1 cellular context compared by ENCODE assay signal in genomic region chr16:67659675-67660563, GRCh38.
A peak's percentile ranks its signal among the peaks of the same experiment; 100 is the strongest.
TF ChIP-seq lines count a peak whose summit lies in the region.

ACD (minus strand) TSS chr16:67660260; CDS start chr16:67660220, 40 bp downstream.

TF ChIP-seq in HepG2, 621 proteins besides CTCF, POLR2A, EP300 and RAD21 (continued from another document and continues in another):
- TF ChIP-seq ZNF770 (CRISPR knock-in tag; IDR thresholded peaks at IDR 0.05) = peak; percentile 96
- peak; percentile 89; the same call in 1 of the 2 replicates for TF ChIP-seq HES4 (CRISPR knock-in tag; IDR thresholded peaks at IDR 0.05; ENCODE audit: borderline replicate concordance)
- no peak for TF ChIP-seq ZBTB33 (CRISPR knock-in tag; IDR thresholded peaks at IDR 0.05)
- no peak; the same call in none of the 2 replicates for TF ChIP-seq TEF (CRISPR knock-in tag; IDR thresholded peaks at IDR 0.05)
- TF ChIP-seq ZNF616 (CRISPR knock-in tag; IDR thresholded peaks at IDR 0.05; ENCODE audit: low read depth) = peak; percentile 86
- TF ChIP-seq ZBTB14 (CRISPR knock-in tag; IDR thresholded peaks at IDR 0.05) = peak; percentile 35; the same call in 1 of the 2 replicates
- TF ChIP-seq KAT7 (CRISPR knock-in tag; IDR thresholded peaks at IDR 0.05; ENCODE audit: borderline replicate concordance) = peak; percentile 27; the same call in 1 of the 2 replicates
- TF ChIP-seq SIX1 (CRISPR knock-in tag; IDR thresholded peaks at IDR 0.05; ENCODE audit: borderline replicate concordance) = no peak
- peak; percentile 89; the same call in 1 of the 2 replicates for TF ChIP-seq CHCHD3 (CRISPR knock-in tag; IDR thresholded peaks at IDR 0.05)
- TF ChIP-seq ZBTB37 (CRISPR knock-in tag; IDR thresholded peaks at IDR 0.05) = no peak
- TF ChIP-seq SNAI1 (CRISPR knock-in tag; IDR thresholded peaks at IDR 0.05; ENCODE audit: borderline replicate concordance) = peak; percentile 90; the same call in 1 of the 2 replicates
- peak; percentile 63 for TF ChIP-seq MEIS2 (CRISPR knock-in tag; IDR thresholded peaks at IDR 0.05)
- TF ChIP-seq ZMYM4 (CRISPR knock-in tag; IDR thresholded peaks at IDR 0.05) = no peak; the same call in 1 of the 2 replicates
- TF ChIP-seq UBTF (CRISPR knock-in tag; IDR thresholded peaks at IDR 0.05) = peak; percentile 89
- peak; percentile 48 for TF ChIP-seq TFE3 (CRISPR knock-in tag; IDR thresholded peaks at IDR 0.05)
- peak; percentile 76; the same call in 1 of the 2 replicates for TF ChIP-seq THAP7 (CRISPR knock-in tag; IDR thresholded peaks at IDR 0.05)
- TF ChIP-seq ARID5B (CRISPR knock-in tag; IDR thresholded peaks at IDR 0.05) = peak; percentile 13; the same call in 1 of the 2 replicates
- TF ChIP-seq ZNF335 (CRISPR knock-in tag; IDR thresholded peaks at IDR 0.05) = peak; percentile 46; the same call in 1 of the 2 replicates
- TF ChIP-seq JUND (CRISPR knock-in tag; IDR thresholded peaks at IDR 0.05) = no peak
- 0 out of 4 replicates have a peak, but pooled peaks of 1 of the 2 experiments have one; percentile 12 for TF ChIP-seq NR2F1 (CRISPR knock-in tag; IDR thresholded peaks at IDR 0.05)
- no peak for TF ChIP-seq RBM22 (optimal IDR thresholded peaks at IDR 0.05; ENCODE audit: low read length)
- TF ChIP-seq SOX13 (IDR thresholded peaks at IDR 0.05) = peak; percentile 11; the same call in 1 of the 2 replicates
- no peak for TF ChIP-seq SOX13 (CRISPR knock-in tag; conservative IDR thresholded peaks at IDR 0.05 in 1 of 2, IDR thresholded peaks at IDR 0.05 in 1 of 2)
- TF ChIP-seq GPBP1L1 (CRISPR knock-in tag; IDR thresholded peaks at IDR 0.05) = no peak
- no peak for TF ChIP-seq TCF12 (IDR thresholded peaks at IDR 0.05)
- TF ChIP-seq TCF12 (CRISPR knock-in tag; IDR thresholded peaks at IDR 0.05) = peak; percentile 55; the same call in 1 of the 2 replicates
- TF ChIP-seq ZNF30 (CRISPR knock-in tag; IDR thresholded peaks at IDR 0.05) = peak; percentile 55; the same call in 1 of the 2 replicates
- TF ChIP-seq NFIB (CRISPR knock-in tag; IDR thresholded peaks at IDR 0.05; ENCODE audit: borderline replicate concordance) = peak; percentile 79; the same call in 1 of the 2 replicates
- no peak for TF ChIP-seq ZNF577 (CRISPR knock-in tag; IDR thresholded peaks at IDR 0.05; ENCODE audit: borderline replicate concordance, low read depth)
- peak; percentile 41; the same call in 1 of the 2 replicates for TF ChIP-seq MXD1 (CRISPR knock-in tag; IDR thresholded peaks at IDR 0.05)
- TF ChIP-seq KLF13 (CRISPR knock-in tag; IDR thresholded peaks at IDR 0.05) = no peak; the same call in 1 of the 2 replicates
- TF ChIP-seq CSRNP1 (CRISPR knock-in tag; IDR thresholded peaks at IDR 0.05) = peak; percentile 87; the same call in 1 of the 2 replicates
- no peak for TF ChIP-seq ZFP36L1 (CRISPR knock-in tag; IDR thresholded peaks at IDR 0.05)
- TF ChIP-seq EED (CRISPR knock-in tag; IDR thresholded peaks at IDR 0.05) = peak; percentile 71
- TF ChIP-seq SMARCC2 (IDR thresholded peaks at IDR 0.05) = no peak
- no peak; the same call in 1 of the 2 replicates for TF ChIP-seq REL (CRISPR knock-in tag; conservative IDR thresholded peaks at IDR 0.05)
